19 cellular contexts compared by ENCODE assay signal in the genomic region with DNA sequence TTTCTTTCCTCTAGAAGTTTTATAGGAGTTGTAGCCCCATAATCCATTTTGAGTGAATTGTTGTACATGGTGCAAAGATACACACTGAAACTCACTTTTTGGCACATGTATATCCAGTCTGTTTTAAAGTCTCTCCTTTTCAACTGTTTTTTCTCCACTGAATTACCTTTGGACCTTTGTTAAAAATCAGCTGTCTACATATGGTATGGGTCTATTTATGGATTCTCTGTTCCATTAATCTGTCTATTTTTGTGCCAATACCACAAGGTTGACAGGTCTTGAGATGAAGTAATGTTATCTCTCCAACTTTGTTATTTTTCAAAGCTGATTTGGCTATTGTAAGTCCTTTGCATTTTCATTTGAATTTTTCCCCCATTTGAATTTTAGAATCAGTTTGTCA. TPM values are rescaled to one million over a fixed set of nuclear protein-coding genes. Genes with fewer than 3 reads are reported as not detected.
DNase-seq lines count a peak whose midpoint lies in the region; ATAC-seq and TF ChIP-seq lines count a peak whose summit lies in the region.
"Had no signal": no experiment of that assay in that cellular context is flagged by ENCODE, and none has a peak within 500 bp of the region (broad histone marks: within the 10 kb centered on the region; RNA-seq: fewer than 3 reads in every experiment).

No MANE protein-coding gene starts in this region.

- no peak overlapping the region for H4K91ac ChIP-seq in trophoblast cell (ENCODE audit: low read depth, low read length)

- H3K36me3 ChIP-seq in osteoblast (ENCODE audit: insufficient read depth, low read length), result peaks cover 3% of the 10 kb centered on the region
- H3K36me3 ChIP-seq in trophoblast cell (ENCODE audit: control insufficient read depth in 1 of 2, insufficient read depth in 2 of 2, low read length in 2 of 2), result peaks cover 7 to 10% of the 10 kb centered on the region in 2 experiments

- H3K27ac ChIP-seq in VCaP (peak overlapping the region; percentile 22; the same call in 1 of the 2 replicates), epithelial cell of prostate (peak overlapping the region; percentile 43), osteoblast (ENCODE audit: low read depth, low read length) (no peak overlapping the region), trophoblast cell (ENCODE audit: low read depth, low read length) (no peak overlapping the region)
- H3K27ac ChIP-seq: BLaER1, C4-2B had no signal

- H4K8ac ChIP-seq in trophoblast cell (ENCODE audit: low read depth, low read length), result no peak overlapping the region

- H3K27me3 ChIP-seq in osteoblast (ENCODE audit: insufficient read depth, low read length), result no peaks in the 10 kb centered on the region
- no peaks in the 10 kb centered on the region for H3K27me3 ChIP-seq in trophoblast cell (ENCODE audit: insufficient read depth, low read length)
- H3K27me3 ChIP-seq: BLaER1 had no signal

- H3K4me1 ChIP-seq in osteoblast (ENCODE audit: insufficient read depth, low read length) (peaks cover 9% of the 10 kb centered on the region), trophoblast cell (ENCODE audit: control insufficient read depth in 1 of 2, insufficient read depth in 2 of 2, low read length in 2 of 2) (peaks cover 5% of the 10 kb centered on the region in 2 experiments)

- H3K27me3 Mint-ChIP-seq in activated T-cell treated with anti-CD3 and anti-CD28 coated beads, Interleukin-2, amount 50 U/mL, for 4 hours (ENCODE audit: low read depth), result no peaks in the 10 kb centered on the region
- H3K27me3 Mint-ChIP-seq: B cell; CD4-positive, CD25-positive, alpha-beta regulatory T cell had no signal

- no peak overlapping the region for H4K12ac ChIP-seq in trophoblast cell (ENCODE audit: low read depth, low read length)

- H3K9me3 ChIP-seq in osteoblast (ENCODE audit: low read depth, low read length) (no peaks in the 10 kb centered on the region), trophoblast cell (ENCODE audit: insufficient read depth, low read depth, low read length) (no peaks in the 10 kb centered on the region)
- H3K9me3 ChIP-seq: BLaER1, Caco-2 had no signal

- H2AK5ac ChIP-seq in trophoblast cell (ENCODE audit: low read length), result no peak overlapping the region

- no peak overlapping the region for H2BK5ac ChIP-seq in trophoblast cell (ENCODE audit: low read depth, low read length, poor library complexity)

- H3K23ac ChIP-seq in trophoblast cell (ENCODE audit: low read length), result no peak overlapping the region

- H3K14ac ChIP-seq in trophoblast cell (ENCODE audit: low read length), result no peak overlapping the region

- no peak overlapping the region for H3K4ac ChIP-seq in trophoblast cell (ENCODE audit: low read depth, low read length)

- no peak overlapping the region for H3K4me3 ChIP-seq in osteoblast (ENCODE audit: insufficient read depth, low read length)
- no peak overlapping the region for H3K4me3 ChIP-seq in trophoblast cell (ENCODE audit: low read depth, low read length)
- H3K4me3 ChIP-seq: BLaER1, GM23338 had no signal

- TF ChIP-seq CTCF in VCaP (conservative IDR thresholded peaks at IDR 0.05) (no peak), osteoblast (IDR thresholded peaks at IDR 0.05; ENCODE audit: extremely low read depth, low read depth, low read length) (no peak)

- peaks cover 24% of the 10 kb centered on the region for H3K79me2 ChIP-seq in osteoblast (ENCODE audit: insufficient read depth, low read length)
- H3K79me2 ChIP-seq in trophoblast cell (ENCODE audit: control insufficient read depth, insufficient read depth, low read length, poor library complexity), result peaks cover 3% of the 10 kb centered on the region

- no peak overlapping the region for H3K4me3 Mint-ChIP-seq in activated T-cell treated with anti-CD3 and anti-CD28 coated beads, Interleukin-2, amount 50 U/mL, for 4 hours
- H3K4me3 Mint-ChIP-seq: B cell; CD4-positive, CD25-positive, alpha-beta regulatory T cell; CD8-positive, alpha-beta T cell; GM23338; H9 had no signal

- no peak overlapping the region for H2AFZ ChIP-seq in osteoblast (ENCODE audit: low read length)
- no peak overlapping the region for H2AFZ ChIP-seq in trophoblast cell (ENCODE audit: insufficient read depth, low read length, poor library complexity)
- H2AFZ ChIP-seq: GM23338 had no signal

- no peak overlapping the region for H3K4me2 ChIP-seq in osteoblast (ENCODE audit: insufficient read depth, low read length)
- no peak overlapping the region for H3K4me2 ChIP-seq in trophoblast cell (ENCODE audit: low read length)
- H3K4me2 ChIP-seq: BLaER1, GM23338 had no signal

- H2BK120ac ChIP-seq in trophoblast cell (ENCODE audit: insufficient read depth, low read length, poor library complexity), result no peak overlapping the region

- peaks cover 28% of the 10 kb centered on the region for H3K36me3 Mint-ChIP-seq in activated T-cell treated with anti-CD3 and anti-CD28 coated beads, Interleukin-2, amount 50 U/mL, for 4 hours (ENCODE audit: insufficient read depth)

- H2BK12ac ChIP-seq in trophoblast cell (ENCODE audit: low read length), result no peak overlapping the region

- H3K4me1 Mint-ChIP-seq in activated T-cell treated with anti-CD3 and anti-CD28 coated beads, Interleukin-2, amount 50 U/mL, for 4 hours (ENCODE audit: low read depth), result peaks cover 7% of the 10 kb centered on the region

- no peak overlapping the region for H3K9ac ChIP-seq in trophoblast cell (ENCODE audit: low read length)
- H3K9ac ChIP-seq: BLaER1 had no signal

- no peaks in the 10 kb centered on the region for H4K20me1 ChIP-seq in osteoblast (ENCODE audit: insufficient read depth, low read length)
- H4K20me1 ChIP-seq: BLaER1 had no signal

- no peaks in the 10 kb centered on the region for H3K9me3 Mint-ChIP-seq in activated T-cell treated with anti-CD3 and anti-CD28 coated beads, Interleukin-2, amount 50 U/mL, for 4 hours
- H3K9me3 Mint-ChIP-seq: CD4-positive, CD25-positive, alpha-beta regulatory T cell; CD8-positive, alpha-beta T cell; GM23338; H9 had no signal

- no peak overlapping the region for H3K18ac ChIP-seq in trophoblast cell (ENCODE audit: low read length)

- ATAC-seq in activated T-cell treated with anti-CD3 and anti-CD28 coated beads, Interleukin-2, amount 50 U/mL, for 4 hours, result no peak
- ATAC-seq: CD8-positive, alpha-beta T cell; GM23338 had no signal

- H3K79me1 ChIP-seq in trophoblast cell (ENCODE audit: low read length), result peaks cover 2% of the 10 kb centered on the region

- DNase-seq in NCI-H526 (lab: John Stamatoyannopoulos, UW) (peak; percentile 61 to 78), epithelial cell of prostate (ENCODE audit: low read depth, low spot score) (no peak), osteoblast (ENCODE audit: insufficient read length, low spot score, missing footprints) (peak; percentile 35), trophoblast cell (no peak), hepatic stellate cell (ENCODE audit: low spot score) (no peak)
- no peak for DNase-seq in activated T-cell treated with anti-CD3 and anti-CD28 coated beads, Interleukin-2, amount 50 U/mL, for 4 hours
- DNase-seq: Caco-2; CD4-positive, CD25-positive, alpha-beta regulatory T cell; CD8-positive, alpha-beta T cell; DMS 273 treated with DMSO at 0.1 percent for 48 hours; DMS79; EL; GDM1; H9 had no signal

RNA-seq across cellular contexts. Expression of a gene that starts 4.7 kb away (rescaled TPM):
- 2.9 and 3.6 TPM in 2 replicates for total RNA-seq in osteoblast
- polyA plus RNA-seq in trophoblast cell (2013), result 5.8 and 6.6 TPM in 2 replicates
- total RNA-seq in activated T-cell treated with anti-CD3 and anti-CD28 coated beads, Interleukin-2, amount 50 U/mL, for 4 hours, result 1 to 10 TPM; 7.5 to 9.7 (median 8.9) TPM

RNA-seq across cellular contexts. Expression of a gene that starts 5.7 kb away (rescaled TPM):
- total RNA-seq in osteoblast, result 30.4 and 30.9 TPM in 2 replicates
- 65.0 and 65.7 TPM in 2 replicates for polyA plus RNA-seq in trophoblast cell (2013)
- 10 to 100 TPM; 59.8 to 73.2 (median 63.9) TPM for total RNA-seq in activated T-cell treated with anti-CD3 and anti-CD28 coated beads, Interleukin-2, amount 50 U/mL, for 4 hours

Comparison
In these comparisons a context has a peak if more than half of its experiments do, and no peak if none do; other contexts are left out.
1. DNase-seq: peak in NCI-H526 (2 of 2) and osteoblast (single experiment); none in epithelial cell of prostate (single experiment), trophoblast cell (0 of 2), hepatic stellate cell (single experiment) and activated T-cell treated with anti-CD3 and anti-CD28 coated beads, Interleukin-2, amount 50 U/mL, for 4 hours (single experiment).
2. H3K27ac ChIP-seq: peak in VCaP (single experiment) and epithelial cell of prostate (single experiment); none in osteoblast (single experiment) and trophoblast cell (single experiment).